In the genomic region with DNA sequence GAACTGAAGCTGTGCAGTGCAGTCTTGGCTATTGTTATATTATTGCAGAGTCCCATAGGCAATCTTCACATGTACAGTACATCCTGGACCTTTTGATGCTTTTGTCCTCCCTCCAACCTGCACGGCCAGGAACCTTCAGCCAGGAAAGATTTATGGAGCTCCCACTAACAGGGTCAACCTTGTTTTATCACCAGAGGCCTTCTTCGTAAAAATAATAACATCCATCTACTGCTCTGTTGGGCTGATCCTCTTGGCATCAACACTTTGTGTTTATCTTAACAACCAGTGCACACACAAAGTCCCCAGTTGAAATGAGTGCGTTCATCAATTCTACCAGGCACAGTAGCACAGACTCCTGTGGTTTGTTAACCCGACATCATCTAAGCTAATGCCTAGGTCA, we compare ENCODE assay signal across 18 cellular contexts.
"Had no signal": no experiment of that assay in that cellular context is flagged by ENCODE, and none has a peak within 500 bp of the region (broad histone marks: within the 10 kb centered on the region; RNA-seq: fewer than 3 reads in every experiment).

No MANE protein-coding gene starts in this region.

- DNase-seq: activated CD4-positive, alpha-beta T cell treated with anti-CD3 and anti-CD28 coated beads, Interleukin-2, amount 10 ng/mL, durations not matched to agents 24 days and 14 days; activated CD4-positive, CD25-positive, alpha-beta regulatory T cell; activated CD8-positive, alpha-beta memory T cell treated with anti-CD3 and anti-CD28 coated beads, Interleukin-2, amount 50 U/mL, for 4 hours; activated CD8-positive, alpha-beta T cell treated with anti-CD3 and anti-CD28 coated beads, Interleukin-2, amount 10 ng/mL, durations not matched to agents 7 days and 5 days; activated gamma-delta T cell; activated T-cell treated with anti-CD3 and anti-CD28 coated beads, Interleukin-2, amount 50 U/mL, for 48 hours; amygdala; body of pancreas; cortex of kidney; effector memory CD8-positive, alpha-beta T cell; mesendoderm; psoas muscle; right lobe of liver; stimulated activated naive CD8-positive, alpha-beta T cell treated with anti-CD3 and anti-CD28 coated beads, Interleukin-15, Interleukin-2, amounts not matched to agents 100 U/mL and 50 U/mL, for 24 hours; SW 1271; trophoblast cell had no signal

- ATAC-seq: activated CD8-positive, alpha-beta T cell treated with anti-CD3 and anti-CD28 coated beads, Interleukin-2, amount 10 ng/mL, durations not matched to agents 7 days and 5 days; activated naive CD4-positive, alpha-beta T cell treated with anti-CD3 and anti-CD28 coated beads, Interleukin-2, amount 50 U/mL, for 72 hours; body of pancreas; effector memory CD8-positive, alpha-beta T cell; gastroesophageal sphincter; psoas muscle; stimulated activated naive CD8-positive, alpha-beta T cell treated with anti-CD3 and anti-CD28 coated beads, Interleukin-15, Interleukin-2, amounts not matched to agents 100 U/mL and 50 U/mL, for 24 hours had no signal
